In genomic region chr2:215754546-215754945, GRCh38 we compare ENCODE assay signal across 16 cellular contexts.
"Had no signal": no experiment of that assay in that cellular context is flagged by ENCODE, and none has a peak within 500 bp of the region (broad histone marks: within the 10 kb centered on the region; RNA-seq: fewer than 3 reads in every experiment).

No MANE protein-coding gene starts in this region.

- H3K4me3 Mint-ChIP-seq: immature natural killer cell; naive thymus-derived CD4-positive, alpha-beta T cell; nephron progenitor cell; stimulated activated memory B cell treated with anti-CD40 and anti-IgM and Interleukin-4, amounts not matched to agents 10 μg/mL and 1 μg/mL and 100 μg/mL, for 72 hours; stimulated activated naive CD8-positive, alpha-beta T cell treated with anti-CD3 and anti-CD28 coated beads, Interleukin-15, Interleukin-2, amounts not matched to agents 100 ng/mL and 50 ng/mL, for 24 hours had no signal

- H3K9me3 Mint-ChIP-seq: immature natural killer cell; stimulated activated memory B cell treated with anti-CD40 and anti-IgM and Interleukin-4, amounts not matched to agents 10 μg/mL and 1 μg/mL and 100 μg/mL, for 72 hours; stimulated activated naive CD8-positive, alpha-beta T cell treated with anti-CD3 and anti-CD28 coated beads, Interleukin-15, Interleukin-2, amounts not matched to agents 100 ng/mL and 50 ng/mL, for 24 hours had no signal

- DNase-seq: central memory CD4-positive, alpha-beta T cell; effector memory CD4-positive, alpha-beta T cell; immature natural killer cell; naive thymus-derived CD4-positive, alpha-beta T cell; nephron progenitor cell; right cardiac atrium; stimulated activated CD4-positive, alpha-beta T cell treated with anti-CD3 and anti-CD28 coated beads, Interleukin-4, amount 100 ng/mL, for 1 hour; testis had no signal

- ATAC-seq: gastroesophageal sphincter; naive thymus-derived CD4-positive, alpha-beta T cell; right cardiac atrium; stimulated activated memory B cell treated with anti-CD40 and anti-IgM and Interleukin-4, amounts not matched to agents 10 μg/mL and 1 μg/mL and 100 μg/mL, for 72 hours had no signal

- H3K27ac ChIP-seq: epithelial cell of prostate, esophagus muscularis mucosa, gastroesophageal sphincter, neutrophil, testis, tibial nerve had no signal

- H3K4me3 ChIP-seq: coronary artery, esophagus muscularis mucosa, gastroesophageal sphincter, testis, tibial nerve had no signal

- H3K27ac Mint-ChIP-seq: immature natural killer cell; naive thymus-derived CD4-positive, alpha-beta T cell; stimulated activated memory B cell treated with anti-CD40 and anti-IgM and Interleukin-4, amounts not matched to agents 10 μg/mL and 1 μg/mL and 100 μg/mL, for 72 hours; stimulated activated naive CD8-positive, alpha-beta T cell treated with anti-CD3 and anti-CD28 coated beads, Interleukin-15, Interleukin-2, amounts not matched to agents 100 ng/mL and 50 ng/mL, for 24 hours had no signal

- H3K36me3 ChIP-seq: esophagus muscularis mucosa, gastroesophageal sphincter, neutrophil, tibial nerve had no signal

- H3K9me3 ChIP-seq: esophagus muscularis mucosa, gastroesophageal sphincter, neutrophil, testis, tibial nerve had no signal

- H3K27me3 ChIP-seq: esophagus muscularis mucosa, gastroesophageal sphincter, testis, tibial nerve had no signal

- H3K36me3 Mint-ChIP-seq: immature natural killer cell; naive thymus-derived CD4-positive, alpha-beta T cell; stimulated activated memory B cell treated with anti-CD40 and anti-IgM and Interleukin-4, amounts not matched to agents 10 μg/mL and 1 μg/mL and 100 μg/mL, for 72 hours had no signal
